10 cellular contexts compared by ENCODE assay signal in genomic region chr11:57294225-57295131, GRCh38. TPM values are rescaled to one million over a fixed set of nuclear protein-coding genes. Genes with fewer than 3 reads are reported as not detected.
DNase-seq lines count a peak whose midpoint lies in the region; ATAC-seq and TF ChIP-seq lines count a peak whose summit lies in the region.
"Had no signal": no experiment of that assay in that cellular context is flagged by ENCODE, and none has a peak within 500 bp of the region (broad histone marks: within the 10 kb centered on the region; RNA-seq: fewer than 3 reads in every experiment).

No MANE protein-coding gene starts in this region.

- intact Hi-C loops in activated T-helper 1 cell treated with anti-CD3 and anti-CD28 coated beads, Interleukin-12 subunit alpha, Interleukin-12 subunit beta, Interleukin-2, Interleukin-4 antibody, amounts not matched to agents 30 ng/mL and 10 ng/mL and 1 ng/mL, durations not matched to agents 14 hours and 24 hours and 36 hours (cut with micrococcal nuclease) = no loop called here

- no peaks in the 10 kb centered on the region for H3K79me2 ChIP-seq in fibroblast of lung (ENCODE audit: control insufficient read depth, insufficient read depth, low read length)

- H3K27ac Mint-ChIP-seq in progenitor cell of endocrine pancreas = peak overlapping the region; percentile 19
- H3K27ac Mint-ChIP-seq in activated T-helper 1 cell treated with anti-CD3 and anti-CD28 coated beads, Interleukin-12 subunit alpha, Interleukin-12 subunit beta, Interleukin-2, Interleukin-4 antibody, amounts not matched to agents 30 ng/mL and 10 ng/mL and 1 ng/mL, durations not matched to agents 14 hours and 24 hours and 36 hours = no peak overlapping the region

- no peaks in the 10 kb centered on the region for H4K20me1 ChIP-seq in fibroblast of lung (ENCODE audit: control insufficient read depth, extremely low read depth, insufficient read depth, low read length)

- H3K27me3 Mint-ChIP-seq in progenitor cell of endocrine pancreas = no peaks in the 10 kb centered on the region
- peaks cover 5% of the 10 kb centered on the region for H3K27me3 Mint-ChIP-seq in activated T-helper 1 cell treated with anti-CD3 and anti-CD28 coated beads, Interleukin-12 subunit alpha, Interleukin-12 subunit beta, Interleukin-2, Interleukin-4 antibody, amounts not matched to agents 30 ng/mL and 10 ng/mL and 1 ng/mL, durations not matched to agents 14 hours and 24 hours and 36 hours (ENCODE audit: insufficient read depth)

- peaks cover 8% of the 10 kb centered on the region for H3K36me3 ChIP-seq in fibroblast of lung (ENCODE audit: control insufficient read depth, insufficient read depth, low read length)

- H3K9me3 ChIP-seq in fibroblast of lung (ENCODE audit: control insufficient read depth, insufficient read depth, low read depth, low read length) = no peaks in the 10 kb centered on the region

- ATAC-seq in GM18519 (IDR thresholded peaks at IDR 0.05; ENCODE audit: low FRiP score, unreplicated experiment) = no peak

- H3K4me3 Mint-ChIP-seq in progenitor cell of endocrine pancreas (ENCODE audit: low read depth) = no peak overlapping the region
- H3K4me3 Mint-ChIP-seq in activated T-helper 1 cell treated with anti-CD3 and anti-CD28 coated beads, Interleukin-12 subunit alpha, Interleukin-12 subunit beta, Interleukin-2, Interleukin-4 antibody, amounts not matched to agents 30 ng/mL and 10 ng/mL and 1 ng/mL, durations not matched to agents 14 hours and 24 hours and 36 hours = no peak overlapping the region
- H3K4me3 Mint-ChIP-seq: central memory CD8-positive, alpha-beta T cell had no signal

- H3K9ac ChIP-seq in fibroblast of lung (ENCODE audit: insufficient read depth, low read length) = no peak overlapping the region

- peaks cover 16% of the 10 kb centered on the region for H3K36me3 Mint-ChIP-seq in progenitor cell of endocrine pancreas (ENCODE audit: insufficient read depth)
- H3K36me3 Mint-ChIP-seq in activated T-helper 1 cell treated with anti-CD3 and anti-CD28 coated beads, Interleukin-12 subunit alpha, Interleukin-12 subunit beta, Interleukin-2, Interleukin-4 antibody, amounts not matched to agents 30 ng/mL and 10 ng/mL and 1 ng/mL, durations not matched to agents 14 hours and 24 hours and 36 hours (ENCODE audit: low read depth) = peaks cover 9% of the 10 kb centered on the region

- H3K27ac ChIP-seq in fibroblast of lung (ENCODE audit: insufficient read depth, low read length) = no peak overlapping the region

- H3K4me1 Mint-ChIP-seq in progenitor cell of endocrine pancreas (ENCODE audit: low read depth) = peaks cover 10% of the 10 kb centered on the region
- no peaks in the 10 kb centered on the region for H3K4me1 Mint-ChIP-seq in activated T-helper 1 cell treated with anti-CD3 and anti-CD28 coated beads, Interleukin-12 subunit alpha, Interleukin-12 subunit beta, Interleukin-2, Interleukin-4 antibody, amounts not matched to agents 30 ng/mL and 10 ng/mL and 1 ng/mL, durations not matched to agents 14 hours and 24 hours and 36 hours (ENCODE audit: low read depth)
- H3K4me1 Mint-ChIP-seq: central memory CD8-positive, alpha-beta T cell had no signal

- no peak overlapping the region for H2AFZ ChIP-seq in fibroblast of lung (ENCODE audit: low read length)

- no peaks in the 10 kb centered on the region for H3K27me3 ChIP-seq in fibroblast of lung (ENCODE audit: control insufficient read depth, insufficient read depth, low read length)

- no peak overlapping the region for H3K4me2 ChIP-seq in fibroblast of lung (ENCODE audit: extremely low read depth, insufficient read depth, low read length)

- no peaks in the 10 kb centered on the region for H3K9me3 Mint-ChIP-seq in progenitor cell of endocrine pancreas (ENCODE audit: low read depth)
- H3K9me3 Mint-ChIP-seq in activated T-helper 1 cell treated with anti-CD3 and anti-CD28 coated beads, Interleukin-12 subunit alpha, Interleukin-12 subunit beta, Interleukin-2, Interleukin-4 antibody, amounts not matched to agents 30 ng/mL and 10 ng/mL and 1 ng/mL, durations not matched to agents 14 hours and 24 hours and 36 hours = peaks cover 3% of the 10 kb centered on the region
- H3K9me3 Mint-ChIP-seq: central memory CD8-positive, alpha-beta T cell had no signal

- no peak overlapping the region for H3K4me3 ChIP-seq in fibroblast of lung (replicated peaks in 1 of 4; ENCODE audit: control extremely low read depth in 1 of 4, insufficient read depth in 1 of 4, low read depth in 3 of 4, low read length in 4 of 4)

- no peak for TF ChIP-seq CTCF in fibroblast of lung (conservative IDR thresholded peaks at IDR 0.05 in 1 of 2, IDR thresholded peaks at IDR 0.05 in 1 of 2; ENCODE audit: low read depth in 1 of 2, low read length in 2 of 2)
- TF ChIP-seq CTCF in progenitor cell of endocrine pancreas (IDR thresholded peaks at IDR 0.05; ENCODE audit: unreplicated experiment) = no peak

- H3K4me1 ChIP-seq in fibroblast of lung (ENCODE audit: control insufficient read depth, extremely low read depth, insufficient read depth, low read length) = peaks cover 10% of the 10 kb centered on the region

- DNase-seq in DMS79 (lab: John Stamatoyannopoulos, UW) (peak; percentile 91), NCI-H2196 (lab: John Stamatoyannopoulos, UW; ENCODE audit: unreplicated experiment) (peak; percentile 75), fibroblast of lung (ENCODE audit: low read depth in 2 of 2) (peak; percentile 57 to 87), progenitor cell of endocrine pancreas (ENCODE audit: low spot score, unreplicated experiment) (no peak), NAMALWA (ENCODE audit: low spot score) (no peak), NCI-H1048 (lab: John Stamatoyannopoulos, UW) (no peak)
- no peak for DNase-seq in activated T-helper 1 cell treated with anti-CD3 and anti-CD28 coated beads, Interleukin-12 subunit alpha, Interleukin-12 subunit beta, Interleukin-2, Interleukin-4 antibody, amounts not matched to agents 30 ng/mL and 10 ng/mL and 1 ng/mL, durations not matched to agents 14 hours and 24 hours and 36 hours (ENCODE audit: low spot score)

RNA-seq across cellular contexts. Expression of gene TNKS1BP1, which starts 30.3 kb away (rescaled TPM):
- total RNA-seq in fibroblast of lung = 88.3 and 111 TPM in 2 replicates
- polyA plus RNA-seq in fibroblast of lung = 70.2 and 70.4 TPM in 2 replicates
- 140 and 176 TPM in 2 replicates for polyA plus RNA-seq in fibroblast of lung (2012)
- 374 and 479 TPM in 2 replicates for polyA minus RNA-seq in fibroblast of lung (ENCODE audit: low replicate concordance)
- total RNA-seq in progenitor cell of endocrine pancreas = 99.8 and 108 TPM in 2 replicates
- 22.1 and 24.3 TPM in 2 replicates for total RNA-seq in activated T-helper 1 cell treated with anti-CD3 and anti-CD28 coated beads, Interleukin-12 subunit alpha, Interleukin-12 subunit beta, Interleukin-2, Interleukin-4 antibody, amounts not matched to agents 30 ng/mL and 10 ng/mL and 1 ng/mL, durations not matched to agents 14 hours and 24 hours and 36 hours

RNA-seq across cellular contexts. Expression of gene SSRP1, which starts 41.2 kb away (rescaled TPM):
- 52.7 and 55.0 TPM in 2 replicates for total RNA-seq in fibroblast of lung
- polyA plus RNA-seq in fibroblast of lung = 94.1 and 173 TPM in 2 replicates
- 83.3 and 143 TPM in 2 replicates for polyA plus RNA-seq in fibroblast of lung (2012)
- 193 and 444 TPM in 2 replicates for polyA minus RNA-seq in fibroblast of lung (ENCODE audit: low replicate concordance)
- total RNA-seq in progenitor cell of endocrine pancreas = 126 and 131 TPM in 2 replicates
- total RNA-seq in activated T-helper 1 cell treated with anti-CD3 and anti-CD28 coated beads, Interleukin-12 subunit alpha, Interleukin-12 subunit beta, Interleukin-2, Interleukin-4 antibody, amounts not matched to agents 30 ng/mL and 10 ng/mL and 1 ng/mL, durations not matched to agents 14 hours and 24 hours and 36 hours = 235 and 239 TPM in 2 replicates

RNA-seq across cellular contexts. Expression of gene P2RX3, which starts 43.7 kb away (rescaled TPM):
- not detected in 2 replicates for total RNA-seq in fibroblast of lung
- not detected in 2 replicates for polyA plus RNA-seq in fibroblast of lung
- polyA plus RNA-seq in fibroblast of lung (2012) = not detected in 2 replicates
- polyA minus RNA-seq in fibroblast of lung (ENCODE audit: low replicate concordance) = not detected in 2 replicates
- not detected in 2 replicates for total RNA-seq in progenitor cell of endocrine pancreas
- not detected in 2 replicates for total RNA-seq in activated T-helper 1 cell treated with anti-CD3 and anti-CD28 coated beads, Interleukin-12 subunit alpha, Interleukin-12 subunit beta, Interleukin-2, Interleukin-4 antibody, amounts not matched to agents 30 ng/mL and 10 ng/mL and 1 ng/mL, durations not matched to agents 14 hours and 24 hours and 36 hours
- total RNA-seq: mesenteric fat pad had no signal

RNA-seq across cellular contexts. Expression of gene APLNR, which starts 57.4 kb away (rescaled TPM):
- not detected in 2 replicates for total RNA-seq in fibroblast of lung
- polyA plus RNA-seq in fibroblast of lung = not detected in 2 replicates
- not detected in 2 replicates for polyA plus RNA-seq in fibroblast of lung (2012)
- not detected in 2 replicates for polyA minus RNA-seq in fibroblast of lung (ENCODE audit: low replicate concordance)
- total RNA-seq in progenitor cell of endocrine pancreas = 0.12 TPM in 1 of 2 replicates, not detected in the other
- not detected in 2 replicates for total RNA-seq in activated T-helper 1 cell treated with anti-CD3 and anti-CD28 coated beads, Interleukin-12 subunit alpha, Interleukin-12 subunit beta, Interleukin-2, Interleukin-4 antibody, amounts not matched to agents 30 ng/mL and 10 ng/mL and 1 ng/mL, durations not matched to agents 14 hours and 24 hours and 36 hours

Comparison
In these comparisons a context has a peak if more than half of its experiments do, and no peak if none do; other contexts are left out.
1. DNase-seq: peak in DMS79 (single experiment), NCI-H2196 (single experiment) and fibroblast of lung (2 of 2); none in progenitor cell of endocrine pancreas (single experiment), activated T-helper 1 cell treated with anti-CD3 and anti-CD28 coated beads, Interleukin-12 subunit alpha, Interleukin-12 subunit beta, Interleukin-2, Interleukin-4 antibody, amounts not matched to agents 30 ng/mL and 10 ng/mL and 1 ng/mL, durations not matched to agents 14 hours and 24 hours and 36 hours (single experiment), NAMALWA (single experiment) and NCI-H1048 (single experiment).